ENCODE assay signal across 16 cellular contexts in genomic region chr1:76291186-76291585, GRCh38.
DNase-seq lines count a peak whose midpoint lies in the region; ATAC-seq and TF ChIP-seq lines count a peak whose summit lies in the region.
"Had no signal": no experiment of that assay in that cellular context is flagged by ENCODE, and none has a peak within 500 bp of the region (broad histone marks: within the 10 kb centered on the region; RNA-seq: fewer than 3 reads in every experiment).

No MANE protein-coding gene starts in this region.

- peak overlapping the region; percentile 6 for H3K4me2 ChIP-seq in GM23248 (ENCODE audit: unreplicated experiment)
- H3K4me2 ChIP-seq: A549 had no signal

- H3K36me3 ChIP-seq in GM23248 (ENCODE audit: low read depth) (no peaks in the 10 kb centered on the region), ovary (no peaks in the 10 kb centered on the region)
- H3K36me3 ChIP-seq: HAP-1 had no signal

- WGBS in GM23248 (ENCODE audit: low coverage in 1 of 2, low lambda C conversion rate in 2 of 2, missing lambda C conversion rate in 2 of 2), 2 experiments: 19 to 21% methylated on average over 13 of the region's 13 CpGs
- WGBS in ovary, 3 donors: 75 to 79% (median 78%) methylated on average over 13 of the region's 13 CpGs

- no peaks in the 10 kb centered on the region for H3K9me2 ChIP-seq in GM23248 (ENCODE audit: insufficient read depth)

- H3K27me3 ChIP-seq in GM23248 (replicated peaks; ENCODE audit: insufficient read depth): no peaks in the 10 kb centered on the region; the same call in 1 of the 2 replicates
- H3K27me3 ChIP-seq in ovary: no peaks in the 10 kb centered on the region

- no peak for TF ChIP-seq EP300 in ovary (IDR thresholded peaks at IDR 0.05)

- TF ChIP-seq POLR2A in ovary (IDR thresholded peaks at IDR 0.05): no peak

- no peaks in the 10 kb centered on the region for H3K79me2 ChIP-seq in GM23248 (ENCODE audit: insufficient read depth)

- intact Hi-C loops in ovary (cut with DNase I): no loop called here

- H2AFZ ChIP-seq in GM23248: peak overlapping the region; percentile 66

- TF ChIP-seq CTCF in AG10803 (conservative IDR thresholded peaks at IDR 0.05; ENCODE audit: low read length) (no peak), omental fat pad (IDR thresholded peaks at IDR 0.05) (no peak), ovary (IDR thresholded peaks at IDR 0.05) (no peak)

- H3K4me1 ChIP-seq in GM23248 (ENCODE audit: insufficient read depth) (no peaks in the 10 kb centered on the region), ovary (ENCODE audit: insufficient read depth) (peaks cover 2% of the 10 kb centered on the region)
- H3K4me1 ChIP-seq: A549, HAP-1 had no signal

- H3K9me3 ChIP-seq in GM23248 (ENCODE audit: low read depth) (no peaks in the 10 kb centered on the region), ovary (no peaks in the 10 kb centered on the region)
- H3K9me3 ChIP-seq: A549, HAP-1 had no signal

- DNase-seq in AG10803 (ENCODE audit: low read depth) (no peak), GM23248 (peak; percentile 11), cerebellar cortex (ENCODE audit: low spot score) (peak; percentile 26), omental fat pad (ENCODE audit: low spot score) (no peak), NOMO-1 (lab: John Stamatoyannopoulos, UW; ENCODE audit: unreplicated experiment in 2 of 2) (no peak), AML-193 (lab: John Stamatoyannopoulos, UW) (no peak), ovary (no peak)
- DNase-seq: DMS 273 treated with DMSO at 0.1 percent for 48 hours, EL, MM.1S, NCI-H1105 treated with DMSO at 0.1 percent for 48 hours, NCI-H187, SHP77 had no signal

- no peak overlapping the region for H3K9ac ChIP-seq in GM23248

- H3K4me3 ChIP-seq in AG10803 (ENCODE audit: low read length) (peak overlapping the region; percentile 3; the same call in 1 of the 2 replicates), GM23248 (peak overlapping the region; percentile 58), ovary (no peak overlapping the region)
- H3K4me3 ChIP-seq: A549, HAP-1 had no signal

- no peaks in the 10 kb centered on the region for H3F3A ChIP-seq in GM23248 (ENCODE audit: insufficient read depth)

- in situ Hi-C loops in GM23248 (cut with MboI): no loop called here

- H4K20me1 ChIP-seq in GM23248 (ENCODE audit: insufficient read depth): no peaks in the 10 kb centered on the region

- H3K27ac ChIP-seq in GM23248 (no peak overlapping the region), ovary (no peak overlapping the region)
- H3K27ac ChIP-seq: A549 had no signal

- peak; percentile 49 for ATAC-seq in omental fat pad (ENCODE audit: low FRiP score)
- ATAC-seq in GM19397 (IDR thresholded peaks at IDR 0.05; ENCODE audit: unreplicated experiment): no peak
- ATAC-seq: A549 had no signal

Comparison
In these comparisons a context has a peak if more than half of its experiments do, and no peak if none do; other contexts are left out.
1. DNase-seq: peak in GM23248 (single experiment) and cerebellar cortex (single experiment); none in AG10803 (single experiment), omental fat pad (single experiment), NOMO-1 (0 of 2), AML-193 (0 of 2) and ovary (0 of 5).